In the genomic region with DNA sequence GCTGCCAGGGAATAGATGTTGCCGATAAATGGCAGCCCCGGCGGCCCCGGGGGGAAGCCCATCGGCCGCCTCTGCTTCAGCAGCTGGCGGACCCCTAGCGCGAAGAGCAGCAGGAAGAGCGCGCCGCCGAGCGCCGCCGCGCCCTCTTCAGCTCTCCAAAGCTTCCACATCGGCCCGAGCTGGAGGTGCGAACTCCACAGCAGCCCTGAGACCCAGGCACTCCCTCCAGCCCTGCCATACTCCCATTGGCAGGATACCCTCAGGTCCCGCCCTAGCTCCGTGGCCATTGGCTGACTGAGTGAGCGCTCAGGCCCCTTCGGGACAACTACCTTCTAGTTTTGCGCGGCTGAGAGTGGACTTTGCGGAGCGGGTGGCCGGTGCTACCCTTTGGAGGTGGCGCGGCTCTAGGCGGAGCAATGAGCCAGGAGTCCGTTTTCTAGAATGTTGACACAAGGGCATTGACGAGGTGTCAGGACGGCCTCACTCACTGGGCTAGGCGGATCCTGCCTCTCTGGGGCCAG, we compare ENCODE assay signal across 8 cellular contexts. TPM values are rescaled to one million over a fixed set of nuclear protein-coding genes. Genes with fewer than 3 reads are reported as not detected.
DNase-seq lines count a peak whose midpoint lies in the region; TF ChIP-seq lines count a peak whose summit lies in the region.

A gene with protein sequence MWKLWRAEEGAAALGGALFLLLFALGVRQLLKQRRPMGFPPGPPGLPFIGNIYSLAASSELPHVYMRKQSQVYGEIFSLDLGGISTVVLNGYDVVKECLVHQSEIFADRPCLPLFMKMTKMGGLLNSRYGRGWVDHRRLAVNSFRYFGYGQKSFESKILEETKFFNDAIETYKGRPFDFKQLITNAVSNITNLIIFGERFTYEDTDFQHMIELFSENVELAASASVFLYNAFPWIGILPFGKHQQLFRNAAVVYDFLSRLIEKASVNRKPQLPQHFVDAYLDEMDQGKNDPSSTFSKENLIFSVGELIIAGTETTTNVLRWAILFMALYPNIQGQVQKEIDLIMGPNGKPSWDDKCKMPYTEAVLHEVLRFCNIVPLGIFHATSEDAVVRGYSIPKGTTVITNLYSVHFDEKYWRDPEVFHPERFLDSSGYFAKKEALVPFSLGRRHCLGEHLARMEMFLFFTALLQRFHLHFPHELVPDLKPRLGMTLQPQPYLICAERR (minus strand): TSS at position 196 of the 521 bp plus-strand sequence. CDS start 26 bp downstream, at position 170.

- H3K27me3 Mint-ChIP-seq in neural crest cell (ENCODE audit: low read depth), result no peaks in the 10 kb centered on the region

- peaks cover 16% of the 10 kb centered on the region for H3K4me1 ChIP-seq in MM.1S (ENCODE audit: low read length)
- H3K4me1 ChIP-seq in stomach smooth muscle (ENCODE audit: control insufficient read depth, insufficient read depth, low read length), result peaks cover 7% of the 10 kb centered on the region

- H3K9me2 ChIP-seq in MM.1S (replicated peaks; ENCODE audit: insufficient read depth, low read length), result no peaks in the 10 kb centered on the region

- peak within 1 kb of the TSS; percentile 90 for H2AFZ ChIP-seq in MM.1S (ENCODE audit: low read length)

- peak within 1 kb of the TSS; percentile 87 for H3K27ac Mint-ChIP-seq in neural crest cell (ENCODE audit: unreplicated experiment)

- DNase-seq in G401 (ENCODE audit: low spot score) (peak; percentile 96), HCEC 1CT (peak; percentile 92), MM.1S (peak; percentile 99), SIG-M5 (lab: John Stamatoyannopoulos, UW) (peak; percentile 71), activated gamma-delta T cell treated with Interleukin-2 at 50 U/mL for 16 hours (peak; percentile 88), fibroblast of the conjunctiva (ENCODE audit: low read depth) (peak; percentile 96), neural crest cell (ENCODE audit: low read depth, low spot score) (peak; percentile 81)

- peak within 1 kb of the TSS; percentile 93 for H3K4me3 Mint-ChIP-seq in neural crest cell

- no peaks in the 10 kb centered on the region for H3K36me3 Mint-ChIP-seq in neural crest cell (ENCODE audit: low read depth)

- peaks cover 6% of the 10 kb centered on the region; the same call in 1 of the 2 replicates for H3K79me2 ChIP-seq in MM.1S (ENCODE audit: low read length)

- peak within 1 kb of the TSS; percentile 85 for H3K4me2 ChIP-seq in MM.1S (ENCODE audit: low read depth, low read length)

- H4K20me1 ChIP-seq in MM.1S (ENCODE audit: insufficient read depth, low read length), result no peaks in the 10 kb centered on the region

- H3K4me1 Mint-ChIP-seq in neural crest cell, result peaks cover 25% of the 10 kb centered on the region

- TF ChIP-seq CTCF in MM.1S (IDR thresholded peaks at IDR 0.05; ENCODE audit: low read length) (no peak), neural crest cell (conservative IDR thresholded peaks at IDR 0.05) (no peak)

- H3K9me3 ChIP-seq in MM.1S (replicated peaks; ENCODE audit: insufficient read depth, low read length), result no peaks in the 10 kb centered on the region
- no peaks in the 10 kb centered on the region for H3K9me3 ChIP-seq in stomach smooth muscle (ENCODE audit: control insufficient read depth in 2 of 2, low read length in 2 of 2)

- peak within 1 kb of the TSS; percentile 87 for H3K4me3 ChIP-seq in MM.1S (ENCODE audit: low read length)
- H3K4me3 ChIP-seq in stomach smooth muscle (ENCODE audit: low read length in 2 of 2), result peak within 1 kb of the TSS; percentile 91 to 96

- H3K27ac ChIP-seq in MM.1S (ENCODE audit: low read length) (peak within 1 kb of the TSS; percentile 79), stomach smooth muscle (ENCODE audit: low read length) (peak within 1 kb of the TSS; percentile 68)

- peak within 1 kb of the TSS; percentile 70 for H3K9ac ChIP-seq in MM.1S (ENCODE audit: low read length)
- peak within 1 kb of the TSS; percentile 78 for H3K9ac ChIP-seq in stomach smooth muscle (ENCODE audit: low read length in 2 of 2)

- no peaks in the 10 kb centered on the region for H3K9me3 Mint-ChIP-seq in neural crest cell

- peaks cover 6% of the 10 kb centered on the region; the same call in 1 of the 2 replicates for H3F3A ChIP-seq in MM.1S (ENCODE audit: insufficient read depth, low read length)

- in situ Hi-C loops in G401 (cut with HindIII; ENCODE audit: low sequenced_read_pairs), result no loop called here

- no peaks in the 10 kb centered on the region for H3K36me3 ChIP-seq in MM.1S (replicated peaks; ENCODE audit: insufficient read depth, low read length)
- no peaks in the 10 kb centered on the region for H3K36me3 ChIP-seq in stomach smooth muscle (ENCODE audit: control insufficient read depth in 2 of 2, insufficient read depth in 2 of 2, low read length in 2 of 2)

- H3K27me3 ChIP-seq in MM.1S (replicated peaks; ENCODE audit: insufficient read depth, low read length) (no peaks in the 10 kb centered on the region), stomach smooth muscle (ENCODE audit: control insufficient read depth in 1 of 2, insufficient read depth in 2 of 2, low read length in 2 of 2) (no peaks in the 10 kb centered on the region)

RNA-seq across cellular contexts. Expression of the gene that starts here (rescaled TPM):
- total RNA-seq in G401 (2014; rRNA removed; shearing (Covaris generic)), result 9.7 and 26.9 TPM in 2 replicates
- 16.9 and 18.5 TPM in 2 replicates for total RNA-seq in neural crest cell

Comparison
In these comparisons a context has a peak if more than half of its experiments do, and no peak if none do; other contexts are left out.
1. Peak in every context shown above with its lines: DNase-seq, H3K4me3 ChIP-seq and H3K27ac ChIP-seq.